Comparison of ENCODE assay signal across 15 cellular contexts in the genomic region with DNA sequence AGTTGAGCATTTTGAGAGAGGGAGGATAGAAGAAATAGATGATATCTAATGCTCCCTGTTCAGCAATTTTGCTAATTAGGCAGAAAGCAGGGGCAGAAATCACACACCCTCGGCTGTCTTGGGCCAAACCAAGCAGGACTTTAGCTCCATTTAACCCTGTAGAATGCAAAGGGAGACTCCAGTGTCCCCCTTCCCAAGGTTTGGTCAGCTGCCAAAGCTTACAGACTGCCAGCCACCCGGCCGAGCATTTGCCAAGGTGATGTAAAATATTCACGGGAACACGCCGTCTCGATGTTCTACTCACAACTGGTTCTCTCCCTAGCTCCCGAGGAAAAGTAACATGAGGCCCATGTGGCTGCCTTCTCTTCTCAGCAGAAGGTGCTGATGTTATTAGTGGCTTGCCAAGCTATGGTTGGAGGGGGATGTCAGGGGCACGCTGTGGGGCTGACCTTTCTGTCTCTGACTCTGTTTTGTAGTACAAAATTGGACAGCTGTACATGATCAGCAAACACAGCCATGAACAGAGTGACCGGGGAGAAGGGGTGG.
DNase-seq lines count a peak whose midpoint lies in the region; ATAC-seq and TF ChIP-seq lines count a peak whose summit lies in the region.
"Had no signal": no experiment of that assay in that cellular context is flagged by ENCODE, and none has a peak within 500 bp of the region (broad histone marks: within the 10 kb centered on the region; RNA-seq: fewer than 3 reads in every experiment).

No MANE protein-coding gene starts in this region.

- H4K20me1 ChIP-seq in PC-9 (ENCODE audit: insufficient read depth): no peaks in the 10 kb centered on the region

- no peak overlapping the region for H3K27ac ChIP-seq in SJCRH30
- peak overlapping the region; percentile 15 for H3K27ac ChIP-seq in temporal lobe (ENCODE audit: low read depth, low read length)
- H3K27ac ChIP-seq in PC-9: no peak overlapping the region
- H3K27ac ChIP-seq in upper lobe of left lung: no peak overlapping the region
- H3K27ac ChIP-seq: SK-N-MC had no signal

- DNase-seq in Right ventricle myocardium superior (no peak), left ventricle myocardium superior (no peak), SJCRH30 (peak; percentile 6 to 22), hypothalamus (lab: John Stamatoyannopoulos, UW) (peak in 29 of 51 donors; percentile 15 to 67 (median 40)), PC-9 (no peak), upper lobe of left lung (no peak)
- no peak for DNase-seq in activated CD4-positive, alpha-beta T cell treated with anti-CD3 and anti-CD28 coated beads for 1 hour
- DNase-seq: activated CD8-positive, alpha-beta memory T cell treated with anti-CD3 and anti-CD28 coated beads, Interleukin-2, amount 50 U/mL, for 4 hours; activated naive CD4-positive, alpha-beta T cell treated with anti-CD3 and anti-CD28 coated beads for 36 hours; effector memory CD8-positive, alpha-beta T cell; NCI-H510A; T-helper 9 cell had no signal

- 76 to 80% methylated on average over 10 of the region's 10 CpGs for WGBS in upper lobe of left lung, 2 donors

- TF ChIP-seq CTCF in PC-9 (conservative IDR thresholded peaks at IDR 0.05): no peak
- TF ChIP-seq CTCF in upper lobe of left lung (IDR thresholded peaks at IDR 0.05): no peak

- intact Hi-C loops in Right ventricle myocardium superior (cut with DNase I): no loop called here
- intact Hi-C loops in left ventricle myocardium superior (cut with micrococcal nuclease): no loop called here
- intact Hi-C loops in PC-9 (cut with micrococcal nuclease; ENCODE audit: unreplicated experiment): no loop called here

- H3K4me2 ChIP-seq in PC-9: no peak overlapping the region

- H2AFZ ChIP-seq in PC-9: no peak overlapping the region

- H3K4me3 ChIP-seq in SJCRH30 (no peak overlapping the region), PC-9 (no peak overlapping the region), upper lobe of left lung (no peak overlapping the region)
- H3K4me3 ChIP-seq: SK-N-MC had no signal

- H3K4me1 ChIP-seq in SJCRH30: peaks cover 19% of the 10 kb centered on the region
- peaks cover 9% of the 10 kb centered on the region; the same call in 1 of the 2 replicates for H3K4me1 ChIP-seq in PC-9 (replicated peaks; ENCODE audit: insufficient read depth)
- peaks cover 8 to 28% (median 23%) of the 10 kb centered on the region in 4 donors for H3K4me1 ChIP-seq in upper lobe of left lung

- H3K79me2 ChIP-seq in PC-9 (ENCODE audit: low read depth): no peaks in the 10 kb centered on the region

- H3K9me2 ChIP-seq in PC-9 (ENCODE audit: insufficient read depth): no peaks in the 10 kb centered on the region

- CTCF ChIA-PET in PC-9 (lab: Charles Lee): interaction anchor here (0.7 kb wide), 1 partner anchor 56 kb away, joined by 4 read pairs; no protein-coding TSS in a partner anchor

- H3K9me3 ChIP-seq in SJCRH30 (replicated peaks) (no peaks in the 10 kb centered on the region), PC-9 (ENCODE audit: insufficient read depth, low read depth) (no peaks in the 10 kb centered on the region), upper lobe of left lung (no peaks in the 10 kb centered on the region)

- 0 out of 2 replicates have a peak, but pooled peaks cover 4% of the 10 kb centered on the region for H3F3A ChIP-seq in PC-9 (ENCODE audit: insufficient read depth, low read depth)

- peak; percentile 42 for ATAC-seq in Right ventricle myocardium superior (ENCODE audit: poor library complexity)
- ATAC-seq in left ventricle myocardium superior: no peak
- ATAC-seq in upper lobe of left lung (ENCODE audit: low FRiP score in 2 of 2): no peak
- ATAC-seq: effector memory CD8-positive, alpha-beta T cell; left lobe of liver had no signal

- no peaks in the 10 kb centered on the region for H3K36me3 ChIP-seq in SJCRH30
- no peaks in the 10 kb centered on the region for H3K36me3 ChIP-seq in PC-9 (ENCODE audit: low read depth)
- no peaks in the 10 kb centered on the region for H3K36me3 ChIP-seq in upper lobe of left lung

- no TSS peak for BruUV-seq in PC-9 (replicated peaks; lab: Mats Ljungman, UMichigan)

- no peak for TF ChIP-seq POLR2A in upper lobe of left lung (IDR thresholded peaks at IDR 0.05)

- TF ChIP-seq EP300 in upper lobe of left lung (IDR thresholded peaks at IDR 0.05): no peak

- POLR2A ChIA-PET in PC-9 (lab: Charles Lee; ENCODE audit: unreplicated experiment): no interaction called here

- H3K27me3 ChIP-seq in SJCRH30 (no peaks in the 10 kb centered on the region), PC-9 (ENCODE audit: insufficient read depth, low read depth) (no peaks in the 10 kb centered on the region), upper lobe of left lung (no peaks in the 10 kb centered on the region)

Comparison
In these comparisons a context has a peak if more than half of its experiments do, and no peak if none do; other contexts are left out.
1. DNase-seq: peak in SJCRH30 (2 of 2) and hypothalamus (29 of 51); none in Right ventricle myocardium superior (single experiment), left ventricle myocardium superior (single experiment), activated CD4-positive, alpha-beta T cell treated with anti-CD3 and anti-CD28 coated beads for 1 hour (single experiment), PC-9 (0 of 2) and upper lobe of left lung (0 of 2).